ENCODE assay signal across 8 cellular contexts in genomic region chr17:57256708-57257112, GRCh38. TPM values are rescaled to one million over a fixed set of nuclear protein-coding genes. Genes with fewer than 3 reads are reported as not detected.
A peak's percentile ranks its signal among the peaks of the same experiment; 100 is the strongest.
DNase-seq lines count a peak whose midpoint lies in the region; ATAC-seq and TF ChIP-seq lines count a peak whose summit lies in the region.

No MANE protein-coding gene starts in this region.

- H3K9me3 ChIP-seq in DOHH2 (ENCODE audit: control insufficient read depth, insufficient read depth, low read length): no peaks in the 10 kb centered on the region; the same call in 1 of the 2 replicates
- H3K9me3 ChIP-seq in iPS-15b (ENCODE audit: control insufficient read depth, insufficient read depth, low read length): no peaks in the 10 kb centered on the region
- H3K9me3 ChIP-seq in spleen: peaks cover 0 to 3% (median 0%) of the 10 kb centered on the region in 8 donors

- in situ Hi-C loops in astrocyte of the cerebellum (cut with HindIII; ENCODE audit: low sequenced_read_pairs): no loop called here

- H3K4me1 Mint-ChIP-seq in HFFc6 (ENCODE audit: low read depth): peaks cover 28% of the 10 kb centered on the region

- peak overlapping the region; percentile 79 for H3K27ac Mint-ChIP-seq in HFFc6

- no peak for TF ChIP-seq POLR2A in spleen (IDR thresholded peaks at IDR 0.05)

- H3K4me3 Mint-ChIP-seq in HFFc6: peak overlapping the region; percentile 96

- no peak overlapping the region for H3K9ac ChIP-seq in iPS-15b (ENCODE audit: low read depth, low read length)

- H4K20me1 ChIP-seq in DOHH2 (ENCODE audit: control insufficient read depth, insufficient read depth, low read depth, low read length): no peaks in the 10 kb centered on the region

- no peaks in the 10 kb centered on the region for H3K9me2 ChIP-seq in DOHH2 (replicated peaks; ENCODE audit: control insufficient read depth, low read length)

- H3K79me2 ChIP-seq in DOHH2 (ENCODE audit: control insufficient read depth, low read length): peaks cover 50% of the 10 kb centered on the region

- H3F3A ChIP-seq in DOHH2 (ENCODE audit: control insufficient read depth, insufficient read depth): peaks cover 26% of the 10 kb centered on the region

- H3K4me3 ChIP-seq in DOHH2 (ENCODE audit: low read length) (peak overlapping the region; percentile 89), astrocyte of the cerebellum (ENCODE audit: low read depth, low read length) (peak overlapping the region; percentile 61), iPS-15b (ENCODE audit: low read depth, low read length) (peak overlapping the region; percentile 76), spleen (peak overlapping the region; percentile 70 to 90 (median 84))

- H3K27ac ChIP-seq in DOHH2 (ENCODE audit: low read depth, low read length) (peak overlapping the region; percentile 82), spleen (peak overlapping the region; percentile 89 to 95 (median 90))

- H3K9me3 Mint-ChIP-seq in HFFc6: no peaks in the 10 kb centered on the region

- H3K27me3 Mint-ChIP-seq in HFFc6 (ENCODE audit: insufficient read depth): no peaks in the 10 kb centered on the region; the same call in 1 of the 2 replicates

- H3K36me3 Mint-ChIP-seq in HFFc6 (ENCODE audit: low read depth): peaks cover 5% of the 10 kb centered on the region; the same call in 1 of the 2 replicates

- H3K4me1 ChIP-seq in DOHH2 (ENCODE audit: control insufficient read depth, low read length) (peaks cover 39% of the 10 kb centered on the region), iPS-15b (ENCODE audit: control insufficient read depth, insufficient read depth, low read length) (peaks cover 21% of the 10 kb centered on the region), spleen (peaks cover 15 to 58% (median 45%) of the 10 kb centered on the region in 6 donors)

- peak overlapping the region; percentile 89 for H3K4me2 ChIP-seq in DOHH2 (ENCODE audit: low read length)

- no peak for ATAC-seq in GM18520 (IDR thresholded peaks at IDR 0.05; ENCODE audit: unreplicated experiment)

- intact Hi-C loops in spleen (cut with DNase I; ENCODE audit: low total_unique reads): no loop called here

- DNase-seq in HFFc6 (no peak), RKO (ENCODE audit: low spot score) (peak; percentile 34), astrocyte of the cerebellum (ENCODE audit: low read depth) (no peak), spleen (no peak), islet precursor cell (no peak)

- H3K27me3 ChIP-seq in DOHH2 (ENCODE audit: control insufficient read depth, low read length) (no peaks in the 10 kb centered on the region), iPS-15b (ENCODE audit: control insufficient read depth, insufficient read depth, low read length) (peaks cover 26% of the 10 kb centered on the region), spleen (replicated peaks in 1 of 7) (no peaks in the 10 kb centered on the region)

- peaks cover 44% of the 10 kb centered on the region for H3K36me3 ChIP-seq in DOHH2 (ENCODE audit: control insufficient read depth, low read length)
- no peaks in the 10 kb centered on the region for H3K36me3 ChIP-seq in iPS-15b (ENCODE audit: control insufficient read depth, insufficient read depth, low read length)
- peaks cover 0 to 15% (median 0%) of the 10 kb centered on the region in 6 donors for H3K36me3 ChIP-seq in spleen

- no peak for TF ChIP-seq CTCF in DOHH2 (IDR thresholded peaks at IDR 0.05; ENCODE audit: low read depth, low read length, poor library complexity, severe bottlenecking)
- no peak for TF ChIP-seq CTCF in HFFc6 (IDR thresholded peaks at IDR 0.05)
- no peak for TF ChIP-seq CTCF in astrocyte of the cerebellum (IDR thresholded peaks at IDR 0.05; ENCODE audit: low read depth, low read length, missing control alignments)
- TF ChIP-seq CTCF in spleen (IDR thresholded peaks at IDR 0.05 in 8 of 11, conservative IDR thresholded peaks at IDR 0.05 in 3 of 11): no peak

- 0 to 1% (median 1%) methylated on average over 17 to 36 of the region's 36 CpGs for WGBS in spleen, 5 donors

RNA-seq across cellular contexts. Expression of gene MSI2, which starts 0.4 kb away (rescaled TPM):
- 10 to 100 TPM; 53.5 to 71.7 (median 55.0) TPM for total RNA-seq in HFFc6 (2021; fragmentation: NEBNext Ultra II Directional; extraction: Animal tissue kit (Norgen Biotek cat#: 25700))
- total RNA-seq in spleen: 100 to 1,000 TPM in 2 of 7 donors, 10 to 100 TPM in 5; 47.0 to 131 (median 87.2) TPM
- 10 to 100 TPM in 2 of 3 donors, 1 to 10 TPM in 1; 9.8 to 18.0 (median 13.2) TPM for polyA plus RNA-seq in spleen
